22 cellular contexts compared by ENCODE assay signal in the genomic region with DNA sequence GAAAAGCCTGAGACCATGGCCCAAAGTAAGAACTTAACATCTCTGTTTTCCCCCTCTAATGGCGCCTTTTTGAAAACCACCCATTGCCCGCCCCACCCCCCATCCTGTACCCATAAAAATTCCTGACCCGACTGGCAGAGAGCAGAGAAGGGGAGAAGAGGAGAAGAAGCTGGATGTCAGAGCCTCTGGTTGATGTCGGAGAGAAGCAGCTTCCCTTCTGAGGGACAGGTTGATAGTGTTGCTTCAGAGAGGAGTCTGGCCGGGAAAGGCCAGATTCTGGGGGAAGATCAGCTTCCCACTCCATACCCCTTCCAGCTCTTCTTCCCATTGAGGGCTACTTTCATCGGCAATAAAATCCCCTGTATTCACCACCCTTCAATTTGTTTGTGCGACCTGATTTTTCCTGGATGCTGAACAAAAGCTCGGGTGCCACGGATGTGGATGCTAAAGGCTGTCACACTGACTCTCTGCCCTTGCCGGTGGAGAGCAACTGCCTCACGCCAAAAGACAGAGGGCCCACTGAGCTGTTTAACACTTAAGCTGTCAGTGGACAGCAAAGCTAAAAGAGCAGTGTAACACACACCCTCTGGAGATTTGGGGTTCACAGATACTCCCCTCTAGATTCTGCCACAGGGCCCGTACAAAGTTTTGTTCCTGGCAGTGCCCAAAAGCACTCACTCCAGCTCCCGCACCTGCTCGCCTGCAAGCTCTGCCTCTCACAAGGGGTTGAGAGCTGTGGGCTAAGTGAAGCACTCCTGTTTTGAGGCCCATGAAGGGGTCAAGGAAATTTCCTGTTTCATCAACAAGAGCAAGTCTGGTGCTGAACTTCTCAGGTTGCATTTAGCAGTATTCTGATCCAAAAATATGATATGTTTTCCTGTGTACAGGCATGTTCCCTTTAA.
"Had no signal": no experiment of that assay in that cellular context is flagged by ENCODE, and none has a peak within 500 bp of the region (broad histone marks: within the 10 kb centered on the region; RNA-seq: fewer than 3 reads in every experiment).

No MANE protein-coding gene starts in this region.

- H3K27me3 ChIP-seq: dorsolateral prefrontal cortex, left lung, ovary, right lobe of liver, suprapubic skin, transverse colon, vagina had no signal

- ATAC-seq: activated CD8-positive, alpha-beta memory T cell treated with anti-CD3 and anti-CD28 coated beads, Interleukin-2, amount 10 ng/mL, durations not matched to agents 7 days and 5 days; left lung; psoas muscle; right lobe of liver; stimulated activated naive CD8-positive, alpha-beta T cell treated with anti-CD3 and anti-CD28 coated beads, Interleukin-15, amount 100 ng/mL, for 72 hours had no signal

- DNase-seq: activated B cell treated with CpG ODN at 0.5 μM for 24 hours; activated CD4-positive, alpha-beta memory T cell treated with anti-CD3 and anti-CD28 coated beads, Interleukin-2, amount 10 ng/mL, durations not matched to agents 7 days and 5 days; activated CD4-positive, alpha-beta T cell treated with anti-CD3 and anti-CD28 coated beads for 48 hours; activated CD8-positive, alpha-beta memory T cell treated with anti-CD3 and anti-CD28 coated beads, Interleukin-2, amount 10 ng/mL, durations not matched to agents 7 days and 5 days; activated naive CD4-positive, alpha-beta T cell; activated naive CD8-positive, alpha-beta T cell treated with anti-CD3 and anti-CD28 coated beads for 36 hours; dorsolateral prefrontal cortex; foreskin melanocyte; ovary; psoas muscle; right lobe of liver; small intestine; stimulated activated CD4-positive, alpha-beta T cell treated with anti-CD3 and anti-CD28 coated beads, Interleukin-15, amount 100 ng/mL, for 24 hours; stimulated activated CD4-positive, alpha-beta T cell treated with anti-CD3 and anti-CD28 coated beads, Interleukin-2, amount 100 ng/mL, for 48 hours; stimulated activated naive CD8-positive, alpha-beta T cell treated with anti-CD3 and anti-CD28 coated beads, Interleukin-15, amount 100 ng/mL, for 72 hours; T-helper 2 cell; transverse colon had no signal

- H3K4me3 ChIP-seq: dorsolateral prefrontal cortex, left lung, ovary, psoas muscle, right lobe of liver, suprapubic skin, transverse colon, vagina had no signal

- H3K4me1 ChIP-seq: left lung, psoas muscle, right lobe of liver, suprapubic skin, transverse colon, vagina had no signal

- FAIRE-seq: endometrium, keratinocyte, small intestine had no signal

- H3K9me3 ChIP-seq: left lung, ovary, psoas muscle, right lobe of liver, suprapubic skin, transverse colon, vagina had no signal

- H3K36me3 ChIP-seq: left lung, ovary, right lobe of liver, suprapubic skin, transverse colon, vagina had no signal

- H3K27ac ChIP-seq: dorsolateral prefrontal cortex, left lung, ovary, psoas muscle, right lobe of liver, suprapubic skin, transverse colon, vagina had no signal
